In the genomic region with DNA sequence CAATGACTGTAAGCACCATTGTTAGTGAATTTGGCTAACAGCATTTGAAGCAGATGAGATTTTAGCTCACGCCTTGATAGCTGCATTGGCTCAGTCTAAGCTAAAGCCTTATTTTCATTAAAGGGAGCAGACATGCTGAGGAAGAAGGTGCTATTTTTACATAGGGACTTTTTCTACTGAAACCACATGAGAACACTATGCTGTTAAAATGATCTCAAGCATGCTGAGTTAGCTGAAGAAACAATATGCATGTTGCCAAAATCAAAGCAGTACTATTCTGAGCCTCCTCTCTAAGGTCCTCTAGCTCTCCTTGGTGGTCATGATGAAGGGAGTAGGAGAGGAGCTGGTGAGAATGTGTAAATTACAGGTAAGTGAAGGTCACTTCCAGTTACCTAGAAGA, we compare ENCODE assay signal across 9 cellular contexts.
DNase-seq lines count a peak whose midpoint lies in the region; ATAC-seq and TF ChIP-seq lines count a peak whose summit lies in the region.
"Had no signal": no experiment of that assay in that cellular context is flagged by ENCODE, and none has a peak within 500 bp of the region (broad histone marks: within the 10 kb centered on the region; RNA-seq: fewer than 3 reads in every experiment).

No MANE protein-coding gene starts in this region.

- H3K27me3 Mint-ChIP-seq in activated B cell treated with CpG ODN at 0.5 μM for 24 hours = no peaks in the 10 kb centered on the region

- peak; percentile 85 for ATAC-seq in Right ventricle myocardium superior (ENCODE audit: poor library complexity)
- peak; percentile 90 for ATAC-seq in HG02973 (IDR thresholded peaks at IDR 0.05; ENCODE audit: unreplicated experiment)
- ATAC-seq in activated B cell treated with CpG ODN at 0.5 μM for 24 hours (ENCODE audit: low read depth) = peak; percentile 73

- TF ChIP-seq CTCF in activated B cell treated with CpG ODN at 0.5 μM for 24 hours (IDR thresholded peaks at IDR 0.05) = no peak

- POLR2A ChIA-PET in activated B cell treated with CpG ODN at 0.5 μM for 24 hours (lab: Charles Lee) = no interaction called here

- peak overlapping the region; percentile 55 for H3K4me3 Mint-ChIP-seq in activated B cell treated with CpG ODN at 0.5 μM for 24 hours

- H3K4me1 Mint-ChIP-seq in activated B cell treated with CpG ODN at 0.5 μM for 24 hours = peaks cover 25% of the 10 kb centered on the region

- intact Hi-C loops in Right ventricle myocardium superior (cut with DNase I) = loop anchor here (10.0 kb wide), 1 partner anchor 110 kb away; no protein-coding TSS in a partner anchor
- intact Hi-C loops in cardiac septum (cut with DNase I) = no loop called here
- intact Hi-C loops in activated B cell treated with CpG ODN at 0.5 μM for 24 hours (cut with micrococcal nuclease) = loop anchor here (2.0 to 10.0 kb wide), 3 partner anchors 100 to 220 kb away; no protein-coding TSS in a partner anchor

- CTCF ChIA-PET in activated B cell treated with CpG ODN at 0.5 μM for 24 hours (lab: Charles Lee) = interaction anchor here (1.0 to 1.1 kb wide), 3 partner anchors 98 to 109 kb away, joined by 3 to 4 read pairs (median 4); no protein-coding TSS in a partner anchor

- no peaks in the 10 kb centered on the region for H3K36me3 Mint-ChIP-seq in activated B cell treated with CpG ODN at 0.5 μM for 24 hours (ENCODE audit: low read depth)

- H3K9me3 Mint-ChIP-seq in activated B cell treated with CpG ODN at 0.5 μM for 24 hours = peaks cover 2% of the 10 kb centered on the region

- DNase-seq in Right ventricle myocardium superior = no peak
- DNase-seq in cardiac septum (ENCODE audit: low spot score) = no peak
- no peak for DNase-seq in activated B cell treated with CpG ODN at 0.5 μM for 24 hours
- no peak for DNase-seq in DMS 273 (lab: John Stamatoyannopoulos, UW; ENCODE audit: unreplicated experiment)
- no peak for DNase-seq in AG08395 (ENCODE audit: low spot score)
- DNase-seq in HPDE6-E6E7 (ENCODE audit: extremely low spot score) = no peak
- DNase-seq in dermis blood vessel endothelial cell = no peak
- DNase-seq: GOT3 had no signal

- peak overlapping the region; percentile 71 for H3K27ac Mint-ChIP-seq in activated B cell treated with CpG ODN at 0.5 μM for 24 hours
